Comparison of ENCODE assay signal across 9 cellular contexts in the genomic region with DNA sequence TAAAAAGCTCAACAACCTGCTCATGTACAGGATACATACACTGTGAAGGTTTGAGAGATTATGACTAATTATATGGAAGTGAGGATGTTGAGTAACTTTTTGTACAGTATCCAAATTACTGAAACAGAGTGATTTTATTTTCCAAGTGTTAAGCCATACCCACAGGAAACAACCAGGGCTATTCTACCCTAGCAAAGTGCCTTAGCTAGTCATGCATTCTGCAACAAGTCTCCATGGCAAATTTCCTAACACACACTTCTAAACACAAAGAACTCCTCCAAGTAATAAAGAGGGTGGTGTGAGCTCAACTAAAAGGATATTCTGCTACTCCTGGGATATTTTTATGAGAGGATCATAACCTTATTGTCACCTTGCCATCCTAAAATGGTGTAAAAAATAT. TPM values are rescaled to one million over a fixed set of nuclear protein-coding genes. Genes with fewer than 3 reads are reported as not detected.
A peak's percentile ranks its signal among the peaks of the same experiment; 100 is the strongest.
DNase-seq lines count a peak whose midpoint lies in the region; ATAC-seq and TF ChIP-seq lines count a peak whose summit lies in the region.
"Had no signal": no experiment of that assay in that cellular context is flagged by ENCODE, and none has a peak within 500 bp of the region (broad histone marks: within the 10 kb centered on the region; RNA-seq: fewer than 3 reads in every experiment).

No MANE protein-coding gene starts in this region.

- no peaks in the 10 kb centered on the region for H3K9me3 Mint-ChIP-seq in endothelial cell (ENCODE audit: unreplicated experiment)

- no peaks in the 10 kb centered on the region for H3K36me3 ChIP-seq in testis (ENCODE audit: low read depth, missing control alignments)

- TF ChIP-seq CTCF in fibroblast of the aortic adventitia (IDR thresholded peaks at IDR 0.05; ENCODE audit: insufficient read depth, low read length) (no peak), testis (IDR thresholded peaks at IDR 0.05) (no peak), endothelial cell (IDR thresholded peaks at IDR 0.05; ENCODE audit: unreplicated experiment) (no peak)

- H3K27ac ChIP-seq in testis = peak overlapping the region in 1 of 2 donors; percentile 21

- H3K4me3 ChIP-seq in fibroblast of the aortic adventitia (ENCODE audit: low read depth, low read length) (no peak overlapping the region), testis (no peak overlapping the region)

- DNase-seq in H4 (ENCODE audit: low spot score) (peak; percentile 38), RPMI7951 (ENCODE audit: low read depth) (peak; percentile 73), fibroblast of the aortic adventitia (ENCODE audit: low read depth) (peak; percentile 78), pulmonary artery endothelial cell (ENCODE audit: low read depth, low spot score) (peak; percentile 87), testis (no peak), endothelial cell (ENCODE audit: low spot score) (no peak)
- DNase-seq: stimulated activated CD4-positive, alpha-beta T cell treated with anti-CD3 and anti-CD28 coated beads, Interleukin-4, amount 100 ng/mL, for 4 hours had no signal

- TF ChIP-seq POLR2A in testis (IDR thresholded peaks at IDR 0.05) = no peak

- ATAC-seq in GM21723 (IDR thresholded peaks at IDR 0.05; ENCODE audit: unreplicated experiment) = no peak
- no peak for ATAC-seq in GM19467 (IDR thresholded peaks at IDR 0.05; ENCODE audit: unreplicated experiment)

- no peak overlapping the region for H3K27ac Mint-ChIP-seq in endothelial cell (ENCODE audit: unreplicated experiment)

- H3K36me3 Mint-ChIP-seq in endothelial cell (ENCODE audit: low read depth, unreplicated experiment) = no peaks in the 10 kb centered on the region

- intact Hi-C loops in testis (cut with DNase I; ENCODE audit: low total_unique reads) = no loop called here

- H3K4me3 Mint-ChIP-seq in endothelial cell (ENCODE audit: unreplicated experiment) = no peak overlapping the region

- H3K27me3 Mint-ChIP-seq in endothelial cell (ENCODE audit: unreplicated experiment) = peaks cover 8% of the 10 kb centered on the region

- no peaks in the 10 kb centered on the region for H3K27me3 ChIP-seq in testis

- no peaks in the 10 kb centered on the region for H3K9me3 ChIP-seq in testis

- peaks cover 11% of the 10 kb centered on the region for H3K4me1 ChIP-seq in testis

- H3K4me1 Mint-ChIP-seq in endothelial cell (ENCODE audit: unreplicated experiment) = peaks cover 16% of the 10 kb centered on the region

RNA-seq across cellular contexts. Expression of a gene that starts 4.4 kb away (rescaled TPM):
- 25.1 and 28.5 TPM in 2 replicates for total RNA-seq in H4 (2014; rRNA removed; shearing (Covaris generic))
- 7.6 and 9.0 TPM in 2 replicates for total RNA-seq in RPMI7951 (2014; rRNA removed; shearing (Covaris generic))
- total RNA-seq in fibroblast of the aortic adventitia (ENCODE audit: low replicate concordance) (16.3 and 25.1 TPM in 2 replicates), pulmonary artery endothelial cell (4.3 and 9.0 TPM in 2 replicates), testis (100 to 1,000 TPM in 1 of 2 donors, 10 to 100 TPM in 1; 95.9 to 120 TPM), endothelial cell (ENCODE audit: unreplicated experiment) (10.8 TPM)
- polyA plus RNA-seq in testis (ENCODE audit: insufficient read depth, low read depth, low replicate concordance) = 33.0 TPM

RNA-seq across cellular contexts. Expression of a gene that starts 38.4 kb away (rescaled TPM):
- total RNA-seq in H4 (2014; rRNA removed; shearing (Covaris generic)) = 41.6 and 63.4 TPM in 2 replicates
- 47.3 and 49.3 TPM in 2 replicates for total RNA-seq in RPMI7951 (2014; rRNA removed; shearing (Covaris generic))
- 33.2 and 75.3 TPM in 2 replicates for total RNA-seq in fibroblast of the aortic adventitia (ENCODE audit: low replicate concordance)
- total RNA-seq in pulmonary artery endothelial cell = 43.3 and 51.3 TPM in 2 replicates
- 10 to 100 TPM; 21.0 to 23.1 TPM for total RNA-seq in testis
- polyA plus RNA-seq in testis (ENCODE audit: insufficient read depth, low read depth, low replicate concordance) = 6.9 TPM
- 17.0 TPM for total RNA-seq in endothelial cell (ENCODE audit: unreplicated experiment)

Comparison
In these comparisons a context has a peak if more than half of its experiments do, and no peak if none do; other contexts are left out.
1. DNase-seq: peak in H4 (single experiment), RPMI7951 (single experiment), fibroblast of the aortic adventitia (single experiment) and pulmonary artery endothelial cell (single experiment); none in testis (single experiment) and endothelial cell (single experiment).